In genomic region chr6:7441048-7441775, GRCh38 we compare ENCODE assay signal across 24 cellular contexts. TPM values are rescaled to one million over a fixed set of nuclear protein-coding genes. Genes with fewer than 3 reads are reported as not detected.
DNase-seq lines count a peak whose midpoint lies in the region; ATAC-seq, FAIRE-seq and TF ChIP-seq lines count a peak whose summit lies in the region.
"Had no signal": no experiment of that assay in that cellular context is flagged by ENCODE, and none has a peak within 500 bp of the region (broad histone marks: within the 10 kb centered on the region; RNA-seq: fewer than 3 reads in every experiment).

No MANE protein-coding gene starts in this region.

- peak overlapping the region; percentile 64 for H3K9ac ChIP-seq in astrocyte (ENCODE audit: low read length)

- CTCF ChIA-PET in activated CD4-positive, alpha-beta memory T cell treated with anti-CD3 and anti-CD28 coated beads, Interleukin-2, amount 10 ng/mL, durations not matched to agents 7 days and 5 days (lab: Charles Lee): no interaction called here
- CTCF ChIA-PET in activated CD4-positive, alpha-beta memory T cell treated with anti-CD3 and anti-CD28 coated beads for 36 hours (lab: Charles Lee): no interaction called here

- no peaks in the 10 kb centered on the region for H3K36me3 ChIP-seq in astrocyte (ENCODE audit: insufficient read depth, low read length)
- H3K36me3 ChIP-seq in spleen: no peaks in the 10 kb centered on the region
- no peaks in the 10 kb centered on the region for H3K36me3 ChIP-seq in ovary
- H3K36me3 ChIP-seq: BE2C, MG63 had no signal

- H3K4me3 Mint-ChIP-seq in activated CD4-positive, alpha-beta memory T cell treated with anti-CD3 and anti-CD28 coated beads, Interleukin-2, amount 10 ng/mL, durations not matched to agents 7 days and 5 days: no peak overlapping the region
- no peak overlapping the region for H3K4me3 Mint-ChIP-seq in activated CD4-positive, alpha-beta memory T cell treated with anti-CD3 and anti-CD28 coated beads for 36 hours
- no peak overlapping the region for H3K4me3 Mint-ChIP-seq in astrocyte (ENCODE audit: unreplicated experiment)
- peak overlapping the region in 6 of 8 donors; percentile 9 to 89 (median 67) for H3K4me3 Mint-ChIP-seq in naive B cell
- H3K4me3 Mint-ChIP-seq: CD4-positive, CD25-positive, alpha-beta regulatory T cell had no signal

- POLR2A ChIA-PET in activated CD4-positive, alpha-beta memory T cell treated with anti-CD3 and anti-CD28 coated beads, Interleukin-2, amount 10 ng/mL, durations not matched to agents 7 days and 5 days (lab: Charles Lee): no interaction called here
- POLR2A ChIA-PET in activated CD4-positive, alpha-beta memory T cell treated with anti-CD3 and anti-CD28 coated beads for 36 hours (lab: Charles Lee): no interaction called here

- peaks cover 5% of the 10 kb centered on the region for H3K27me3 Mint-ChIP-seq in activated CD4-positive, alpha-beta memory T cell treated with anti-CD3 and anti-CD28 coated beads, Interleukin-2, amount 10 ng/mL, durations not matched to agents 7 days and 5 days
- no peaks in the 10 kb centered on the region for H3K27me3 Mint-ChIP-seq in activated CD4-positive, alpha-beta memory T cell treated with anti-CD3 and anti-CD28 coated beads for 36 hours
- H3K27me3 Mint-ChIP-seq in astrocyte (ENCODE audit: low read depth, unreplicated experiment): no peaks in the 10 kb centered on the region
- peaks cover 0 to 11% (median 6%) of the 10 kb centered on the region in 3 donors for H3K27me3 Mint-ChIP-seq in naive B cell
- H3K27me3 Mint-ChIP-seq: CD4-positive, CD25-positive, alpha-beta regulatory T cell had no signal

- no peak for TF ChIP-seq CTCF in astrocyte (IDR thresholded peaks at IDR 0.05; ENCODE audit: insufficient read depth, low read depth, low read length)
- no peak for TF ChIP-seq CTCF in spleen (IDR thresholded peaks at IDR 0.05 in 8 of 11, conservative IDR thresholded peaks at IDR 0.05 in 3 of 11)
- TF ChIP-seq CTCF in ovary (IDR thresholded peaks at IDR 0.05): no peak

- no peak for TF ChIP-seq EP300 in ovary (IDR thresholded peaks at IDR 0.05)

- H3K9me3 ChIP-seq in astrocyte (ENCODE audit: insufficient read depth, low read depth, low read length) (no peaks in the 10 kb centered on the region), spleen (peaks cover 0 to 14% (median 0%) of the 10 kb centered on the region in 8 donors), ovary (no peaks in the 10 kb centered on the region)
- H3K9me3 ChIP-seq: BE2C, MG63 had no signal

- WGBS in spleen, 5 donors: 91 to 96% (median 93%) methylated on average over 23 to 40 of the region's 40 CpGs
- 84 to 89% (median 84%) methylated on average over 36 to 40 of the region's 40 CpGs for WGBS in ovary, 3 donors

- no peak for FAIRE-seq in astrocyte (lab: Jason Lieb, UNC)
- FAIRE-seq: G401.6, GM12878 had no signal

- H3K9me3 Mint-ChIP-seq in activated CD4-positive, alpha-beta memory T cell treated with anti-CD3 and anti-CD28 coated beads, Interleukin-2, amount 10 ng/mL, durations not matched to agents 7 days and 5 days: peaks cover 5% of the 10 kb centered on the region
- peaks cover 2% of the 10 kb centered on the region for H3K9me3 Mint-ChIP-seq in activated CD4-positive, alpha-beta memory T cell treated with anti-CD3 and anti-CD28 coated beads for 36 hours
- H3K9me3 Mint-ChIP-seq in astrocyte (ENCODE audit: unreplicated experiment) (peaks cover 9% of the 10 kb centered on the region), naive B cell (peaks cover 0 to 7% (median 2%) of the 10 kb centered on the region in 7 donors)

- intact Hi-C loops in activated CD4-positive, alpha-beta memory T cell treated with anti-CD3 and anti-CD28 coated beads for 36 hours (cut with micrococcal nuclease): no loop called here
- intact Hi-C loops in spleen (cut with DNase I; ENCODE audit: low total_unique reads): no loop called here
- intact Hi-C loops in ovary (cut with DNase I): no loop called here

- H3K27ac ChIP-seq in astrocyte (ENCODE audit: low read depth, low read length) (peak overlapping the region; percentile 55), spleen (no peak overlapping the region), ovary (no peak overlapping the region)
- H3K27ac ChIP-seq: 22Rv1 had no signal

- H3K4me1 Mint-ChIP-seq in activated CD4-positive, alpha-beta memory T cell treated with anti-CD3 and anti-CD28 coated beads, Interleukin-2, amount 10 ng/mL, durations not matched to agents 7 days and 5 days: peaks cover 19% of the 10 kb centered on the region
- peaks cover 14% of the 10 kb centered on the region for H3K4me1 Mint-ChIP-seq in activated CD4-positive, alpha-beta memory T cell treated with anti-CD3 and anti-CD28 coated beads for 36 hours (ENCODE audit: low read depth)
- H3K4me1 Mint-ChIP-seq in astrocyte (ENCODE audit: low read depth, unreplicated experiment): peaks cover 21% of the 10 kb centered on the region
- peaks cover 18 to 55% (median 42%) of the 10 kb centered on the region in 3 donors for H3K4me1 Mint-ChIP-seq in naive B cell

- H3K4me3 ChIP-seq in astrocyte (ENCODE audit: insufficient read depth, low read depth, low read length): no peak overlapping the region
- no peak overlapping the region for H3K4me3 ChIP-seq in spleen
- no peak overlapping the region for H3K4me3 ChIP-seq in ovary
- H3K4me3 ChIP-seq: GM12878, MG63 had no signal

- H3K27ac Mint-ChIP-seq in activated CD4-positive, alpha-beta memory T cell treated with anti-CD3 and anti-CD28 coated beads, Interleukin-2, amount 10 ng/mL, durations not matched to agents 7 days and 5 days: peak overlapping the region; percentile 9
- H3K27ac Mint-ChIP-seq in activated CD4-positive, alpha-beta memory T cell treated with anti-CD3 and anti-CD28 coated beads for 36 hours: no peak overlapping the region
- H3K27ac Mint-ChIP-seq in astrocyte (ENCODE audit: unreplicated experiment): peak overlapping the region; percentile 81
- H3K27ac Mint-ChIP-seq in naive B cell: peak overlapping the region in 5 of 6 donors; percentile 14 to 97 (median 84)

- H3K4me1 ChIP-seq in astrocyte (ENCODE audit: insufficient read depth, low read length) (peaks cover 10% of the 10 kb centered on the region), spleen (peaks cover 0 to 28% (median 10%) of the 10 kb centered on the region in 6 donors), ovary (ENCODE audit: insufficient read depth) (no peaks in the 10 kb centered on the region)
- H3K4me1 ChIP-seq: BE2C had no signal

- H2AFZ ChIP-seq in astrocyte (ENCODE audit: low read depth, low read length): no peak overlapping the region

- H3K36me3 Mint-ChIP-seq in activated CD4-positive, alpha-beta memory T cell treated with anti-CD3 and anti-CD28 coated beads, Interleukin-2, amount 10 ng/mL, durations not matched to agents 7 days and 5 days (ENCODE audit: low read depth): no peaks in the 10 kb centered on the region
- no peaks in the 10 kb centered on the region for H3K36me3 Mint-ChIP-seq in activated CD4-positive, alpha-beta memory T cell treated with anti-CD3 and anti-CD28 coated beads for 36 hours
- H3K36me3 Mint-ChIP-seq in astrocyte (ENCODE audit: low read depth, unreplicated experiment) (no peaks in the 10 kb centered on the region), naive B cell (peaks cover 0 to under 1% of the 10 kb centered on the region in 2 donors)
- H3K36me3 Mint-ChIP-seq: CD4-positive, CD25-positive, alpha-beta regulatory T cell had no signal

- H4K20me1 ChIP-seq in astrocyte (ENCODE audit: insufficient read depth, low read length): no peaks in the 10 kb centered on the region

- peak overlapping the region; percentile 50 for H3K4me2 ChIP-seq in astrocyte (ENCODE audit: low read length)

- DNase-seq in activated CD4-positive, alpha-beta memory T cell treated with anti-CD3 and anti-CD28 coated beads, Interleukin-2, amount 10 ng/mL, durations not matched to agents 7 days and 5 days: no peak
- no peak for DNase-seq in activated CD4-positive, alpha-beta memory T cell treated with anti-CD3 and anti-CD28 coated beads for 36 hours
- no peak for DNase-seq in astrocyte (ENCODE audit: low read depth)
- DNase-seq in naive B cell: no peak
- peak; percentile 82 for DNase-seq in spleen
- no peak for DNase-seq in ovary
- no peak for DNase-seq in stimulated activated CD4-positive, alpha-beta T cell treated with anti-CD3 and anti-CD28 coated beads, Interleukin-2, amount 100 ng/mL, for 24 hours
- DNase-seq in NOMO-1 treated with DMSO at 0.1 percent for 48 hours (lab: John Stamatoyannopoulos, UW; ENCODE audit: unreplicated experiment): no peak
- DNase-seq: BE2C; CD4-positive, CD25-positive, alpha-beta regulatory T cell; COR-L47; KBM-7; MG63; NCI-H2029; NCI-H446 treated with DMSO at 0.1 percent for 48 hours; NCI-H526; NCI-H82; SHP77 treated with DMSO at 0.1 percent for 48 hours had no signal

- TF ChIP-seq POLR2A in spleen (IDR thresholded peaks at IDR 0.05): no peak
- no peak for TF ChIP-seq POLR2A in ovary (IDR thresholded peaks at IDR 0.05)

- H3K79me2 ChIP-seq in astrocyte (ENCODE audit: insufficient read depth, low read length): no peaks in the 10 kb centered on the region

- H3K27me3 ChIP-seq in astrocyte (ENCODE audit: insufficient read depth, low read length): no peaks in the 10 kb centered on the region
- H3K27me3 ChIP-seq in spleen (replicated peaks in 1 of 7): peaks cover 0 to 5% (median 0%) of the 10 kb centered on the region in 7 donors
- H3K27me3 ChIP-seq in ovary: no peaks in the 10 kb centered on the region
- H3K27me3 ChIP-seq: MG63 had no signal

- no peak for ATAC-seq in naive B cell (ENCODE audit: low read depth in 2 of 2)
- ATAC-seq: GM12878, Panc1 had no signal

RNA-seq across cellular contexts. Expression of gene RIOK1, which starts 51.6 kb away (rescaled TPM):
- 10 to 100 TPM; 23.4 to 27.0 TPM for total RNA-seq in activated CD4-positive, alpha-beta memory T cell treated with anti-CD3 and anti-CD28 coated beads, Interleukin-2, amount 10 ng/mL, durations not matched to agents 7 days and 5 days
- 10 to 100 TPM; 33.5 to 38.7 TPM for total RNA-seq in activated CD4-positive, alpha-beta memory T cell treated with anti-CD3 and anti-CD28 coated beads for 36 hours
- total RNA-seq in astrocyte (16.7 and 18.3 TPM in 2 replicates), spleen (10 to 100 TPM; 15.8 to 26.6 (median 20.7) TPM), ovary (10 to 100 TPM; 11.2 to 33.2 (median 18.5) TPM)
- polyA plus RNA-seq in naive B cell (ENCODE audit: low read depth in 6 of 6) (10 to 100 TPM; 16.9 to 24.9 (median 21.7) TPM), spleen (10 to 100 TPM; 12.7 to 16.6 (median 13.0) TPM), ovary (10 to 100 TPM; 11.7 to 17.3 TPM)

RNA-seq across cellular contexts. Expression of gene CAGE1, which starts 51.7 kb away (rescaled TPM):
- under 1 TPM in 1 of 2 experiments, not detected in 1; 0.08 TPM for total RNA-seq in activated CD4-positive, alpha-beta memory T cell treated with anti-CD3 and anti-CD28 coated beads, Interleukin-2, amount 10 ng/mL, durations not matched to agents 7 days and 5 days
- under 1 TPM; 0.12 to 0.22 TPM for total RNA-seq in activated CD4-positive, alpha-beta memory T cell treated with anti-CD3 and anti-CD28 coated beads for 36 hours
- total RNA-seq in astrocyte (0.10 and 0.30 TPM in 2 replicates), spleen (not detected), ovary (not detected)
- polyA plus RNA-seq in naive B cell (ENCODE audit: low read depth in 6 of 6) (under 1 TPM in 3 of 6 donors, not detected in 3; 0.08 to 0.26 (median 0.19) TPM), spleen (not detected), ovary (not detected)
- total RNA-seq: H4, LHCN-M2 had no signal

Comparison
In these comparisons a context has a peak if more than half of its experiments do, and no peak if none do; other contexts are left out.
1. H3K4me3 Mint-ChIP-seq: peak in naive B cell (6 of 8); none in activated CD4-positive, alpha-beta memory T cell treated with anti-CD3 and anti-CD28 coated beads, Interleukin-2, amount 10 ng/mL, durations not matched to agents 7 days and 5 days (single experiment), activated CD4-positive, alpha-beta memory T cell treated with anti-CD3 and anti-CD28 coated beads for 36 hours (single experiment) and astrocyte (single experiment).